In genomic region chrX:24081661-24082154, GRCh38 we compare ENCODE assay signal across 7 cellular contexts. TPM values are rescaled to one million over a fixed set of nuclear protein-coding genes. Genes with fewer than 3 reads are reported as not detected.
DNase-seq lines count a peak whose midpoint lies in the region; ATAC-seq and TF ChIP-seq lines count a peak whose summit lies in the region.

No MANE protein-coding gene starts in this region.

- no peak for TF ChIP-seq POLR2A in gastroesophageal sphincter (IDR thresholded peaks at IDR 0.05)

- intact Hi-C loops in sciatic nerve (cut with DNase I), result no loop called here

- no peak overlapping the region for H3K4me3 ChIP-seq in GM12864 (ENCODE audit: low read depth, low read length)
- H3K4me3 ChIP-seq in OCI-LY3 (ENCODE audit: low read length), result peak overlapping the region; percentile 39; the same call in 1 of the 2 replicates
- no peak overlapping the region for H3K4me3 ChIP-seq in gastroesophageal sphincter

- no peak overlapping the region for H2AFZ ChIP-seq in OCI-LY3 (ENCODE audit: low read depth, low read length)

- H3K4me1 ChIP-seq in OCI-LY3 (ENCODE audit: low read length) (peaks cover 13% of the 10 kb centered on the region), gastroesophageal sphincter (no peaks in the 10 kb centered on the region)

- H3K36me3 ChIP-seq in OCI-LY3 (replicated peaks; ENCODE audit: low read depth, low read length) (no peaks in the 10 kb centered on the region), gastroesophageal sphincter (peaks cover 0 to 14% of the 10 kb centered on the region in 2 donors)

- no peaks in the 10 kb centered on the region for H4K20me1 ChIP-seq in OCI-LY3 (ENCODE audit: insufficient read depth, low read length)

- H3K9me3 ChIP-seq in OCI-LY3 (ENCODE audit: insufficient read depth, low read length) (no peaks in the 10 kb centered on the region), gastroesophageal sphincter (no peaks in the 10 kb centered on the region)

- H3K4me2 ChIP-seq in OCI-LY3 (ENCODE audit: low read length), result peak overlapping the region; percentile 49

- TF ChIP-seq CTCF in GM12864 (IDR thresholded peaks at IDR 0.05; ENCODE audit: low read depth, low read length, missing control alignments), result peak; percentile 28
- peak; percentile 40 for TF ChIP-seq CTCF in OCI-LY3 (IDR thresholded peaks at IDR 0.05; ENCODE audit: low read depth, low read length)
- TF ChIP-seq CTCF in gastroesophageal sphincter (IDR thresholded peaks at IDR 0.05), result peak in 1 of 4 experiments; percentile 57

- H3K27ac ChIP-seq in OCI-LY3 (ENCODE audit: low read length) (no peak overlapping the region), gastroesophageal sphincter (no peak overlapping the region)

- H3K9ac ChIP-seq in OCI-LY3 (ENCODE audit: low read length), result no peak overlapping the region

- DNase-seq in GM12864 (ENCODE audit: low read depth), result peak; percentile 24
- DNase-seq in activated T-helper 1 cell treated with Interleukin-2 at 50 U/mL for 16 hours (ENCODE audit: low read depth), result peak; percentile 38
- peak; percentile 71 for DNase-seq in sciatic nerve (ENCODE audit: low spot score)

- H3K79me2 ChIP-seq in OCI-LY3 (ENCODE audit: low read length), result no peaks in the 10 kb centered on the region

- H3K27me3 ChIP-seq in OCI-LY3 (ENCODE audit: low read depth, low read length) (no peaks in the 10 kb centered on the region), gastroesophageal sphincter (no peaks in the 10 kb centered on the region)

- no peak for TF ChIP-seq EP300 in gastroesophageal sphincter (IDR thresholded peaks at IDR 0.05)

- 6 to 36% methylated on average over 3 to 6 of the region's 14 CpGs for WGBS in gastroesophageal sphincter (ENCODE audit: low coverage in 1 of 2), 2 donors

- ATAC-seq in HG03175 (IDR thresholded peaks at IDR 0.05; ENCODE audit: unreplicated experiment), result peak; percentile 49
- ATAC-seq in gastroesophageal sphincter, result peak; percentile 55
- ATAC-seq in sciatic nerve, result peak; percentile 79
- no peak for ATAC-seq in GM19328 (IDR thresholded peaks at IDR 0.05; ENCODE audit: unreplicated experiment)

RNA-seq across cellular contexts. Expression of gene EIF2S3, which starts 27.0 kb away (rescaled TPM):
- total RNA-seq in gastroesophageal sphincter (100 to 1,000 TPM; 139 to 179 (median 156) TPM), sciatic nerve (153 TPM)

RNA-seq across cellular contexts. Expression of gene KLHL15, which starts 54.7 kb away (rescaled TPM):
- total RNA-seq in gastroesophageal sphincter, result 10 to 100 TPM; 12.2 to 42.3 (median 17.4) TPM
- 7.9 TPM for total RNA-seq in sciatic nerve
